29 cellular contexts compared by ENCODE assay signal in genomic region chr3:61875976-61876671, GRCh38.
DNase-seq lines count a peak whose midpoint lies in the region; ATAC-seq and TF ChIP-seq lines count a peak whose summit lies in the region.
"Had no signal": no experiment of that assay in that cellular context is flagged by ENCODE, and none has a peak within 500 bp of the region (broad histone marks: within the 10 kb centered on the region; RNA-seq: fewer than 3 reads in every experiment).

No MANE protein-coding gene starts in this region.

- no peak overlapping the region for H3K23ac ChIP-seq in mesendoderm (ENCODE audit: low read length)

- no CpG with 5 or more reads among the region's 4 CpGs for WGBS in mesendoderm (ENCODE audit: extremely low coverage, insufficient coverage, low lambda C conversion rate)

- H3K79me2 ChIP-seq in mesendoderm (ENCODE audit: control insufficient read depth, insufficient read depth, low read length), result peaks cover 35% of the 10 kb centered on the region

- no TSS peak for BruUV-seq in Caco-2 (replicated peaks; lab: Mats Ljungman, UMichigan)

- peaks cover 2% of the 10 kb centered on the region for H3K79me1 ChIP-seq in mesendoderm (ENCODE audit: low read length)

- no peaks in the 10 kb centered on the region for H3K27me3 ChIP-seq in BLaER1 treated with 17β-estradiol and CSF1 and Interleukin-3, amounts not matched to agents 10 nM and 100 nM
- H3K27me3 ChIP-seq in mesendoderm (ENCODE audit: insufficient read depth, low read length, poor library complexity), result no peaks in the 10 kb centered on the region
- H3K27me3 ChIP-seq in Caco-2 (replicated peaks; ENCODE audit: control insufficient read depth, insufficient read depth, low read length), result no peaks in the 10 kb centered on the region
- H3K27me3 ChIP-seq: ovary, right atrium auricular region had no signal

- no peak overlapping the region for H2AK5ac ChIP-seq in mesendoderm (ENCODE audit: low read length)

- H3K4ac ChIP-seq in mesendoderm (ENCODE audit: low read depth, low read length), result no peak overlapping the region

- H3K27ac ChIP-seq in BLaER1 treated with 17β-estradiol and CSF1 and Interleukin-3, amounts not matched to agents 10 nM and 100 nM, result no peak overlapping the region
- no peak overlapping the region for H3K27ac ChIP-seq in mesendoderm (ENCODE audit: low read depth, low read length)
- H3K27ac ChIP-seq: A549, ovary had no signal

- H3K18ac ChIP-seq in mesendoderm (ENCODE audit: low read length), result peak overlapping the region; percentile 68

- H4K5ac ChIP-seq in mesendoderm (ENCODE audit: low read length), result no peak overlapping the region

- no peaks in the 10 kb centered on the region for H3K27me3 Mint-ChIP-seq in Caco-2 (ENCODE audit: insufficient read depth, unreplicated experiment)
- peaks cover 2% of the 10 kb centered on the region for H3K27me3 Mint-ChIP-seq in glutamatergic neuron (ENCODE audit: unreplicated experiment)
- H3K27me3 Mint-ChIP-seq: activated CD4-positive, alpha-beta memory T cell treated with anti-CD3 and anti-CD28 coated beads, Interleukin-2, amount 10 ng/mL, durations not matched to agents 7 days and 5 days; activated T-helper 17 cell treated with anti-CD3 and anti-CD28 coated beads, Interleukin-2, amount 50 U/mL, for 72 hours; CD8-positive, alpha-beta memory T cell; natural killer cell treated with Interleukin-12 subunit alpha and Interleukin-12 subunit beta and Interleukin-15 and Interleukin-18, amount 100 ng/mL, for 72 hours; type B pancreatic cell had no signal

- peak overlapping the region; percentile 15 to 58 (median 49); a peak in 20 of 22 replicates for H3K4me2 ChIP-seq in BLaER1 treated with 17β-estradiol and CSF1 and Interleukin-3, amounts not matched to agents 10 nM and 100 nM
- H3K4me2 ChIP-seq in mesendoderm (ENCODE audit: low read length), result no peak overlapping the region

- no peak overlapping the region for H3K9ac ChIP-seq in BLaER1 treated with 17β-estradiol and CSF1 and Interleukin-3, amounts not matched to agents 10 nM and 100 nM
- H3K9ac ChIP-seq in mesendoderm (ENCODE audit: low read length), result no peak overlapping the region

- no peaks in the 10 kb centered on the region for H3K36me3 ChIP-seq in BLaER1 treated with 17β-estradiol and CSF1 and Interleukin-3, amounts not matched to agents 10 nM and 100 nM
- no peaks in the 10 kb centered on the region for H3K36me3 ChIP-seq in mesendoderm (ENCODE audit: control insufficient read depth, insufficient read depth, low read length)
- H3K36me3 ChIP-seq in Caco-2 (ENCODE audit: control insufficient read depth, insufficient read depth, low read length), result no peaks in the 10 kb centered on the region
- H3K36me3 ChIP-seq: ovary, right atrium auricular region had no signal

- H3K4me1 ChIP-seq in BLaER1 treated with 17β-estradiol and CSF1 and Interleukin-3, amounts not matched to agents 10 nM and 100 nM, result peaks cover 20 to 42% (median 35%) of the 10 kb centered on the region in 10 experiments
- H3K4me1 ChIP-seq in mesendoderm (ENCODE audit: control insufficient read depth, low read depth, low read length), result peaks cover 23% of the 10 kb centered on the region
- H3K4me1 ChIP-seq in Caco-2, result peaks cover 7% of the 10 kb centered on the region

- H3K27ac Mint-ChIP-seq in Caco-2 (ENCODE audit: unreplicated experiment) (no peak overlapping the region), glutamatergic neuron (ENCODE audit: unreplicated experiment) (no peak overlapping the region)
- H3K27ac Mint-ChIP-seq: activated CD4-positive, alpha-beta memory T cell treated with anti-CD3 and anti-CD28 coated beads, Interleukin-2, amount 10 ng/mL, durations not matched to agents 7 days and 5 days; activated naive CD4-positive, alpha-beta T cell treated with anti-CD3 and anti-CD28 coated beads, Interleukin-2, amount 50 U/mL, for 72 hours; activated T-helper 17 cell treated with anti-CD3 and anti-CD28 coated beads, Interleukin-2, amount 50 U/mL, for 72 hours; CD8-positive, alpha-beta memory T cell; natural killer cell treated with Interleukin-12 subunit alpha and Interleukin-12 subunit beta and Interleukin-15 and Interleukin-18, amount 100 ng/mL, for 72 hours had no signal

- peaks cover 0 to 12% (median 0%) of the 10 kb centered on the region in 11 experiments; a peak in 6 of 22 replicates for H4K20me1 ChIP-seq in BLaER1 treated with 17β-estradiol and CSF1 and Interleukin-3, amounts not matched to agents 10 nM and 100 nM

- H3K36me3 Mint-ChIP-seq in Caco-2 (ENCODE audit: insufficient read depth, unreplicated experiment) (no peaks in the 10 kb centered on the region), glutamatergic neuron (ENCODE audit: unreplicated experiment) (no peaks in the 10 kb centered on the region)
- H3K36me3 Mint-ChIP-seq: activated naive CD4-positive, alpha-beta T cell treated with anti-CD3 and anti-CD28 coated beads, Interleukin-2, amount 50 U/mL, for 72 hours; CD8-positive, alpha-beta memory T cell; natural killer cell treated with Interleukin-12 subunit alpha and Interleukin-12 subunit beta and Interleukin-15 and Interleukin-18, amount 100 ng/mL, for 72 hours; type B pancreatic cell had no signal

- CTCF ChIA-PET in Caco-2 (lab: Charles Lee), result no interaction called here

- H3K56ac ChIP-seq in mesendoderm (ENCODE audit: low read length), result no peak overlapping the region

- in situ Hi-C loops in KBM-7 (cut with MboI; ENCODE audit: low pct_unique_long_range_greater_than_20kb, low sequenced_read_pairs), result no loop called here

- H3K9me3 ChIP-seq in BLaER1 treated with 17β-estradiol and CSF1 and Interleukin-3, amounts not matched to agents 10 nM and 100 nM (replicated peaks in 1 of 11), result no peaks in the 10 kb centered on the region
- no peaks in the 10 kb centered on the region for H3K9me3 ChIP-seq in Caco-2
- H3K9me3 ChIP-seq: A549, ovary, right atrium auricular region had no signal

- no peak overlapping the region for H2BK120ac ChIP-seq in mesendoderm (ENCODE audit: low read depth, low read length)

- no peak for ATAC-seq in stimulated activated naive CD8-positive, alpha-beta T cell treated with anti-CD3 and anti-CD28 coated beads, Interleukin-15, Interleukin-2, amounts not matched to agents 100 U/mL and 50 U/mL, for 24 hours
- ATAC-seq: A549; activated naive CD4-positive, alpha-beta T cell treated with anti-CD3 and anti-CD28 coated beads, Interleukin-2, amount 50 U/mL, for 72 hours; activated T-helper 17 cell treated with anti-CD3 and anti-CD28 coated beads, Interleukin-2, amount 50 U/mL, for 72 hours; HCT116; natural killer cell treated with Interleukin-12 subunit alpha and Interleukin-12 subunit beta and Interleukin-15 and Interleukin-18, amount 100 ng/mL, for 72 hours had no signal

- no peak overlapping the region for H2BK5ac ChIP-seq in mesendoderm (ENCODE audit: low read length)

- POLR2A ChIA-PET in Caco-2 (lab: Charles Lee), result no interaction called here

- H2BK15ac ChIP-seq in mesendoderm (replicated peaks; ENCODE audit: low read depth), result no peak overlapping the region

- H3K4me3 Mint-ChIP-seq in Caco-2 (ENCODE audit: unreplicated experiment) (no peak overlapping the region), glutamatergic neuron (ENCODE audit: unreplicated experiment) (no peak overlapping the region)
- H3K4me3 Mint-ChIP-seq: activated CD4-positive, alpha-beta memory T cell treated with anti-CD3 and anti-CD28 coated beads, Interleukin-2, amount 10 ng/mL, durations not matched to agents 7 days and 5 days; activated T-helper 17 cell treated with anti-CD3 and anti-CD28 coated beads, Interleukin-2, amount 50 U/mL, for 72 hours; CD8-positive, alpha-beta memory T cell; natural killer cell treated with Interleukin-12 subunit alpha and Interleukin-12 subunit beta and Interleukin-15 and Interleukin-18, amount 100 ng/mL, for 72 hours; type B pancreatic cell had no signal

- no peak for TF ChIP-seq CTCF in choroid plexus epithelial cell (conservative IDR thresholded peaks at IDR 0.05; ENCODE audit: low read depth, low read length)
- TF ChIP-seq CTCF in Caco-2 (IDR thresholded peaks at IDR 0.05; ENCODE audit: insufficient read depth in 1 of 2, low read depth in 1 of 2, low read length in 1 of 2, severe bottlenecking in 1 of 2, unreplicated experiment in 1 of 2), result no peak
- no peak for TF ChIP-seq CTCF in glutamatergic neuron (IDR thresholded peaks at IDR 0.05; ENCODE audit: partially characterized antibody, unreplicated experiment)

- H3K9me3 Mint-ChIP-seq in Caco-2 (ENCODE audit: unreplicated experiment), result no peaks in the 10 kb centered on the region
- no peaks in the 10 kb centered on the region for H3K9me3 Mint-ChIP-seq in glutamatergic neuron (ENCODE audit: unreplicated experiment)
- H3K9me3 Mint-ChIP-seq: activated CD4-positive, alpha-beta memory T cell treated with anti-CD3 and anti-CD28 coated beads, Interleukin-2, amount 10 ng/mL, durations not matched to agents 7 days and 5 days; activated naive CD4-positive, alpha-beta T cell treated with anti-CD3 and anti-CD28 coated beads, Interleukin-2, amount 50 U/mL, for 72 hours had no signal

- H4K8ac ChIP-seq in mesendoderm (ENCODE audit: low read depth, low read length), result no peak overlapping the region

- no peak overlapping the region for H3K4me3 ChIP-seq in BLaER1 treated with 17β-estradiol and CSF1 and Interleukin-3, amounts not matched to agents 10 nM and 100 nM
- H3K4me3 ChIP-seq in choroid plexus epithelial cell (ENCODE audit: low read depth, low read length) (no peak overlapping the region), mesendoderm (ENCODE audit: low read length) (no peak overlapping the region), Caco-2 (ENCODE audit: low read depth, low read length) (no peak overlapping the region)
- H3K4me3 ChIP-seq: A549, ovary, right atrium auricular region had no signal

- intact Hi-C loops in Caco-2 (cut with micrococcal nuclease; ENCODE audit: unreplicated experiment), result loop anchor here (5.0 kb wide), 1 partner anchor 311 kb away; no protein-coding TSS in a partner anchor

- peak; percentile 9 for DNase-seq in KBM-7
- DNase-seq in choroid plexus epithelial cell (ENCODE audit: low read depth), result peak; percentile 33
- no peak for DNase-seq in mesendoderm
- no peak for DNase-seq in Caco-2
- no peak for DNase-seq in stimulated activated naive CD8-positive, alpha-beta T cell treated with anti-CD3 and anti-CD28 coated beads, Interleukin-15, Interleukin-2, amounts not matched to agents 100 U/mL and 50 U/mL, for 24 hours
- no peak for DNase-seq in glutamatergic neuron
- DNase-seq in SW 1271 (lab: John Stamatoyannopoulos, UW), result no peak
- DNase-seq: activated CD4-positive, alpha-beta memory T cell treated with anti-CD3 and anti-CD28 coated beads, Interleukin-2, amount 10 ng/mL, durations not matched to agents 7 days and 5 days; activated CD4-positive, alpha-beta T cell treated with anti-CD3 and anti-CD28 coated beads for 1 hour; activated CD8-positive, alpha-beta memory T cell treated with anti-CD3 and anti-CD28 coated beads, Interleukin-2, amount 50 U/mL, for 48 hours; AML-193; aorta; CD8-positive, alpha-beta memory T cell; DMS153; NCI-H1694; NCI-H2171; NK-92 treated with Interleukin-12 subunit alpha and Interleukin-12 subunit beta, amount 100 ng/mL, for 24 hours; ovary; SHP77; stimulated activated CD4-positive, alpha-beta T cell treated with anti-CD3 and anti-CD28 coated beads, Interleukin-12 subunit alpha, Interleukin-12 subunit beta, amount 100 ng/mL, for 4 hours; stimulated activated CD4-positive, alpha-beta T cell treated with anti-CD3 and anti-CD28 coated beads, Interleukin-4, amount 100 ng/mL, for 1 hour had no signal

- H3K4me1 Mint-ChIP-seq in Caco-2 (ENCODE audit: low read depth, unreplicated experiment) (peaks cover 7% of the 10 kb centered on the region), glutamatergic neuron (ENCODE audit: low read depth, unreplicated experiment) (peaks cover 18% of the 10 kb centered on the region)
- H3K4me1 Mint-ChIP-seq: activated CD4-positive, alpha-beta memory T cell treated with anti-CD3 and anti-CD28 coated beads, Interleukin-2, amount 10 ng/mL, durations not matched to agents 7 days and 5 days; activated T-helper 17 cell treated with anti-CD3 and anti-CD28 coated beads, Interleukin-2, amount 50 U/mL, for 72 hours; CD8-positive, alpha-beta memory T cell had no signal

Comparison
In these comparisons a context has a peak if more than half of its experiments do, and no peak if none do; other contexts are left out.
1. DNase-seq: peak in KBM-7 (single experiment) and choroid plexus epithelial cell (single experiment); none in mesendoderm (single experiment), Caco-2 (0 of 2), stimulated activated naive CD8-positive, alpha-beta T cell treated with anti-CD3 and anti-CD28 coated beads, Interleukin-15, Interleukin-2, amounts not matched to agents 100 U/mL and 50 U/mL, for 24 hours (single experiment), glutamatergic neuron (single experiment) and SW 1271 (0 of 2).